In genomic region chr1:153475282-153475681, GRCh38 we compare ENCODE assay signal across 35 cellular contexts. TPM values are rescaled to one million over a fixed set of nuclear protein-coding genes. Genes with fewer than 3 reads are reported as not detected.
"Had no signal": no experiment of that assay in that cellular context is flagged by ENCODE, and none has a peak within 500 bp of the region (broad histone marks: within the 10 kb centered on the region; RNA-seq: fewer than 3 reads in every experiment).

No MANE protein-coding gene starts in this region.

- H3K4me3 ChIP-seq: body of pancreas, breast epithelium had no signal

- FAIRE-seq: astrocyte had no signal

- H3K27me3 ChIP-seq: body of pancreas, brain microvascular endothelial cell, breast epithelium had no signal

- DNase-seq: activated CD4-positive, alpha-beta memory T cell treated with anti-CD3 and anti-CD28 coated beads, Interleukin-2, amount 10 ng/mL, durations not matched to agents 7 days and 5 days; activated CD4-positive, alpha-beta T cell treated with anti-CD3 and anti-CD28 coated beads for 1 hour; activated CD4-positive, alpha-beta T cell treated with anti-CD3 and anti-CD28 coated beads for 36 hours; activated CD4-positive, alpha-beta T cell treated with anti-CD3 and anti-CD28 coated beads for 48 hours; activated CD4-positive, alpha-beta T cell treated with anti-CD3 and anti-CD28 coated beads, Interleukin-2, amount 10 ng/mL, durations not matched to agents 7 days and 5 days; activated CD4-positive, alpha-beta T cell treated with anti-CD3 and anti-CD28 coated beads, Interleukin-2, amount 50 U/mL, for 48 hours; activated CD4-positive, CD25-positive, alpha-beta regulatory T cell; activated CD8-positive, alpha-beta memory T cell treated with anti-CD3 and anti-CD28 coated beads for 24 hours; activated CD8-positive, alpha-beta memory T cell treated with anti-CD3 and anti-CD28 coated beads, Interleukin-2, amount 10 ng/mL, durations not matched to agents 7 days and 5 days; activated CD8-positive, alpha-beta memory T cell treated with anti-CD3 and anti-CD28 coated beads, Interleukin-2, amount 50 U/mL, for 48 hours; activated CD8-positive, alpha-beta T cell treated with anti-CD3 and anti-CD28 coated beads, Interleukin-2, amount 10 ng/mL, durations not matched to agents 7 days and 5 days; activated effector memory CD4-positive, alpha-beta T cell treated with Interleukin-2 at 50 U/mL for 16 hours; activated gamma-delta T cell; activated naive CD4-positive, alpha-beta T cell treated with anti-CD3 and anti-CD28 coated beads, Interleukin-2, amount 10 ng/mL, durations not matched to agents 7 days and 5 days; activated naive CD4-positive, alpha-beta T cell treated with Interleukin-2 at 50 U/mL for 16 hours; activated naive CD8-positive, alpha-beta T cell treated with anti-CD3 and anti-CD28 coated beads, Interleukin-2, amount 10 ng/mL, durations not matched to agents 7 days and 5 days; activated naive CD8-positive, alpha-beta T cell treated with anti-CD3 and anti-CD28 coated beads, Interleukin-2, amount 50 U/mL, for 24 hours; activated T-cell treated with anti-CD3 and anti-CD28 coated beads, Interleukin-2, amount 50 U/mL, for 24 hours; activated T-cell treated with anti-CD3 and anti-CD28 coated beads, Interleukin-2, amount 50 U/mL, for 48 hours; amniotic stem cell; aorta; body of pancreas; brain microvascular endothelial cell; central memory CD4-positive, alpha-beta T cell; T-helper 2 cell; T-helper 9 cell; WERI-Rb-1 had no signal

- ATAC-seq: activated CD4-positive, alpha-beta T cell treated with anti-CD3 and anti-CD28 coated beads for 36 hours; activated CD4-positive, CD25-positive, alpha-beta regulatory T cell treated with anti-CD3 and anti-CD28 coated beads, Interleukin-2, amount 50 U/mL, for 24 hours; activated CD8-positive, alpha-beta memory T cell treated with anti-CD3 and anti-CD28 coated beads, Interleukin-2, amount 10 ng/mL, durations not matched to agents 7 days and 5 days; activated CD8-positive, alpha-beta T cell treated with anti-CD3 and anti-CD28 coated beads, Interleukin-2, amount 10 ng/mL, durations not matched to agents 7 days and 5 days; activated naive CD8-positive, alpha-beta T cell treated with anti-CD3 and anti-CD28 coated beads, Interleukin-2, amount 50 U/mL, for 24 hours; body of pancreas; WTC11 had no signal

- H3K4me1 ChIP-seq: body of pancreas, breast epithelium had no signal

- H3K27ac ChIP-seq: body of pancreas, brain microvascular endothelial cell, breast epithelium, WERI-Rb-1 had no signal

- H3K36me3 ChIP-seq: brain microvascular endothelial cell, breast epithelium, WERI-Rb-1 had no signal

RNA-seq across cellular contexts. Expression of gene S100A7, which starts 14.8 kb away (rescaled TPM):
- total RNA-seq: activated CD4-positive, alpha-beta memory T cell treated with anti-CD3 and anti-CD28 coated beads, Interleukin-2, amount 10 ng/mL, durations not matched to agents 7 days and 5 days; activated CD4-positive, alpha-beta T cell treated with anti-CD3 and anti-CD28 coated beads for 36 hours; activated CD4-positive, alpha-beta T cell treated with anti-CD3 and anti-CD28 coated beads, Interleukin-2, amount 10 ng/mL, durations not matched to agents 7 days and 5 days; activated CD8-positive, alpha-beta memory T cell treated with anti-CD3 and anti-CD28 coated beads, Interleukin-2, amount 10 ng/mL, durations not matched to agents 7 days and 5 days; activated CD8-positive, alpha-beta T cell treated with anti-CD3 and anti-CD28 coated beads, Interleukin-2, amount 10 ng/mL, durations not matched to agents 7 days and 5 days; activated naive CD8-positive, alpha-beta T cell treated with anti-CD3 and anti-CD28 coated beads, Interleukin-2, amount 10 ng/mL, durations not matched to agents 7 days and 5 days; activated T-helper 2 cell treated with anti-CD3 and anti-CD28 coated beads, Interferon-gamma antibody, Interleukin-2, Interleukin-4, amounts not matched to agents 10 μg/mL and 5 μg/mL and 100 μg/mL, durations not matched to agents 14 hours and 24 hours and 36 hours; aorta; astrocyte; body of pancreas; breast epithelium; cardiac septum; cerebellum; WTC11 had no signal
- polyA plus RNA-seq: aorta had no signal

RNA-seq across cellular contexts. Expression of gene S100A7A, which starts 59.0 kb away (rescaled TPM):
- total RNA-seq: activated CD4-positive, alpha-beta memory T cell treated with anti-CD3 and anti-CD28 coated beads, Interleukin-2, amount 10 ng/mL, durations not matched to agents 7 days and 5 days; activated CD4-positive, alpha-beta T cell treated with anti-CD3 and anti-CD28 coated beads for 36 hours; activated CD4-positive, alpha-beta T cell treated with anti-CD3 and anti-CD28 coated beads, Interleukin-2, amount 10 ng/mL, durations not matched to agents 7 days and 5 days; activated CD8-positive, alpha-beta memory T cell treated with anti-CD3 and anti-CD28 coated beads, Interleukin-2, amount 10 ng/mL, durations not matched to agents 7 days and 5 days; activated CD8-positive, alpha-beta T cell treated with anti-CD3 and anti-CD28 coated beads, Interleukin-2, amount 10 ng/mL, durations not matched to agents 7 days and 5 days; activated naive CD8-positive, alpha-beta T cell treated with anti-CD3 and anti-CD28 coated beads, Interleukin-2, amount 10 ng/mL, durations not matched to agents 7 days and 5 days; activated T-helper 2 cell treated with anti-CD3 and anti-CD28 coated beads, Interferon-gamma antibody, Interleukin-2, Interleukin-4, amounts not matched to agents 10 μg/mL and 5 μg/mL and 100 μg/mL, durations not matched to agents 14 hours and 24 hours and 36 hours; aorta; astrocyte; body of pancreas; breast epithelium; cardiac septum; cerebellum; WTC11 had no signal
- polyA plus RNA-seq: adipose tissue, aorta had no signal
